9 cellular contexts compared by ENCODE assay signal in the genomic region with DNA sequence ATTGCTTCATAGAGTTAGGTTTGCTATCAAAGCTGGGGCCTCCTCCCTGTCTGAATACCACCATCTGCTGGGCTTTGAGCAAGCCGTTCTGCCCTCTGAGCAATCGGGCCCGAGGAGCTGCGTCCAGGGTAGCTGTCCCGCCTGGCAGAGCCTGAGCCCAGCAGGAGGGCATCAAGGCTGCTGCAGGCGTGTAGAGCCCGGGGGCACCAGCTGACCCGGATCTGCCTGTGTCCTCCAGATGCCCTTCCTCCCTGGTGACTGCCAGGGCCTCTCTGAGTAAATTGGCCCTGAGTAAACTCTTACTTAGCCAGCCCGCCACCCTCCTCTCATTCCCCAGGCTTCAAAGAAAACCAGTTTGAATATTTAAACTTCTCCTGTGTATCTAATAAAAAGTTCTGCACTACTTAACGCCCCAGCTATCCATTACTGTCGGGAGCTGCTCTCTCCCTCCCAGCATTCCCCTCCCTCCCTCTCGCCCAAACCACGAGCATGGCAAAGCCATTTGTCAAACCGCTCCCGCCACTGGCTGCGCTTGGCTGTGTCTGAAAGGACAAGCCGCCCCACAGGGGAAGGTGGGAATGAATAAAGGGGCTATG. TPM values are rescaled to one million over a fixed set of nuclear protein-coding genes. Genes with fewer than 3 reads are reported as not detected.
A peak's percentile ranks its signal among the peaks of the same experiment; 100 is the strongest.
DNase-seq lines count a peak whose midpoint lies in the region; TF ChIP-seq lines count a peak whose summit lies in the region.
"Had no signal": no experiment of that assay in that cellular context is flagged by ENCODE, and none has a peak within 500 bp of the region (broad histone marks: within the 10 kb centered on the region; RNA-seq: fewer than 3 reads in every experiment).

No MANE protein-coding gene starts in this region.

- H3K9ac ChIP-seq in ES-I3 (ENCODE audit: low read depth, low read length) = 0 out of 2 replicates have a peak overlapping the region, but pooled peaks have one; percentile 7
- no peak overlapping the region for H3K9ac ChIP-seq in Karpas-422 (ENCODE audit: low read length)

- TF ChIP-seq CTCF in prostate gland (IDR thresholded peaks at IDR 0.05) = no peak

- H3K79me2 ChIP-seq in Karpas-422 (ENCODE audit: low read length) = no peaks in the 10 kb centered on the region

- H2AFZ ChIP-seq in Karpas-422 (ENCODE audit: low read length) = no peak overlapping the region

- H3K4me2 ChIP-seq in Karpas-422 (ENCODE audit: low read depth, low read length, poor library complexity, severe bottlenecking) = no peak overlapping the region

- H3K27ac ChIP-seq in prostate gland = peak overlapping the region; percentile 51 to 55
- H3K27ac ChIP-seq in Karpas-422 (ENCODE audit: low read length) = no peak overlapping the region

- H3K4me1 ChIP-seq in ES-I3 (ENCODE audit: insufficient read depth, low read length) = peaks cover 31% of the 10 kb centered on the region
- peaks cover 26% of the 10 kb centered on the region for H3K4me1 ChIP-seq in prostate gland (replicated peaks)
- H3K4me1 ChIP-seq in Karpas-422 (ENCODE audit: low read length) = peaks cover 18% of the 10 kb centered on the region

- WGBS in prostate gland = 17% methylated on average over 17 of the region's 17 CpGs

- intact Hi-C loops in prostate gland (cut with DNase I) = no loop called here

- no peak for TF ChIP-seq POLR2A in prostate gland (IDR thresholded peaks at IDR 0.05)

- peaks cover 3% of the 10 kb centered on the region; the same call in 1 of the 2 replicates for H4K20me1 ChIP-seq in Karpas-422 (ENCODE audit: insufficient read depth, low read depth, low read length)

- DNase-seq in NCI-H510A treated with DMSO at 0.1 percent for 48 hours (lab: John Stamatoyannopoulos, UW) = peak; percentile 95
- DNase-seq in fibroblast of gingiva (ENCODE audit: low read depth) = peak; percentile 22
- peak; percentile 64 for DNase-seq in prostate gland (ENCODE audit: low spot score)
- DNase-seq in Karpas-422 = no peak
- DNase-seq in NCI-H1930 (lab: John Stamatoyannopoulos, UW) = no peak
- no peak for DNase-seq in NOMO-1 (lab: John Stamatoyannopoulos, UW; ENCODE audit: unreplicated experiment in 2 of 2)
- no peak for DNase-seq in NOMO-1 treated with dmso at 0.1 percent for 144 hours (lab: John Stamatoyannopoulos, UW; ENCODE audit: unreplicated experiment)

- H3K4me3 ChIP-seq in prostate gland = no peak overlapping the region
- H3K4me3 ChIP-seq in Karpas-422 (ENCODE audit: low read length) = no peak overlapping the region

- no peaks in the 10 kb centered on the region for H3K9me3 ChIP-seq in ES-I3 (ENCODE audit: control insufficient read depth, insufficient read depth, low read length)
- H3K9me3 ChIP-seq in prostate gland = no peaks in the 10 kb centered on the region
- H3K9me3 ChIP-seq in Karpas-422 (ENCODE audit: low read length) = no peaks in the 10 kb centered on the region

- H3K27me3 ChIP-seq in prostate gland (replicated peaks; ENCODE audit: insufficient read depth) = no peaks in the 10 kb centered on the region
- H3K27me3 ChIP-seq in Karpas-422 (ENCODE audit: low read length) = no peaks in the 10 kb centered on the region

- no peaks in the 10 kb centered on the region for H3K9me2 ChIP-seq in Karpas-422 (replicated peaks; ENCODE audit: insufficient read depth, low read length)

- no peaks in the 10 kb centered on the region for H3K36me3 ChIP-seq in ES-I3 (ENCODE audit: insufficient read depth, low read length)
- H3K36me3 ChIP-seq in prostate gland = no peaks in the 10 kb centered on the region
- peaks cover 11% of the 10 kb centered on the region; the same call in 1 of the 2 replicates for H3K36me3 ChIP-seq in Karpas-422 (ENCODE audit: insufficient read depth, low read length)

RNA-seq across cellular contexts. Expression of gene CDK5RAP3, which starts 16.4 kb away (rescaled TPM):
- total RNA-seq in prostate gland = 100 to 1,000 TPM; 185 to 193 TPM
- 213 and 402 TPM in 2 replicates for total RNA-seq in Karpas-422 (2014; rRNA removed; shearing (Covaris generic); ENCODE audit: low replicate concordance)

RNA-seq across cellular contexts. Expression of gene PRR15L, which starts 29.7 kb away (rescaled TPM):
- 10 to 100 TPM; 19.9 to 59.7 TPM for total RNA-seq in prostate gland
- total RNA-seq in Karpas-422 (2014; rRNA removed; shearing (Covaris generic); ENCODE audit: low replicate concordance) = 0.97 and 2.7 TPM in 2 replicates
- total RNA-seq: LHCN-M2 had no signal

RNA-seq across cellular contexts. Expression of gene PNPO, which starts 46.0 kb away (rescaled TPM):
- 10 to 100 TPM; 37.3 to 55.2 TPM for total RNA-seq in prostate gland
- total RNA-seq in Karpas-422 (2014; rRNA removed; shearing (Covaris generic); ENCODE audit: low replicate concordance) = 26.8 and 32.0 TPM in 2 replicates

RNA-seq across cellular contexts. Expression of gene COPZ2, which starts 50.3 kb away (rescaled TPM):
- total RNA-seq in prostate gland = 10 to 100 TPM; 18.1 to 18.5 TPM
- total RNA-seq in Karpas-422 (2014; rRNA removed; shearing (Covaris generic); ENCODE audit: low replicate concordance) = not detected in 2 replicates

Comparison
In these comparisons a context has a peak if more than half of its experiments do, and no peak if none do; other contexts are left out.
1. DNase-seq: peak in NCI-H510A treated with DMSO at 0.1 percent for 48 hours (single experiment), fibroblast of gingiva (single experiment) and prostate gland (single experiment); none in Karpas-422 (single experiment), NCI-H1930 (0 of 2), NOMO-1 (0 of 2) and NOMO-1 treated with dmso at 0.1 percent for 144 hours (single experiment).